In the genomic region with DNA sequence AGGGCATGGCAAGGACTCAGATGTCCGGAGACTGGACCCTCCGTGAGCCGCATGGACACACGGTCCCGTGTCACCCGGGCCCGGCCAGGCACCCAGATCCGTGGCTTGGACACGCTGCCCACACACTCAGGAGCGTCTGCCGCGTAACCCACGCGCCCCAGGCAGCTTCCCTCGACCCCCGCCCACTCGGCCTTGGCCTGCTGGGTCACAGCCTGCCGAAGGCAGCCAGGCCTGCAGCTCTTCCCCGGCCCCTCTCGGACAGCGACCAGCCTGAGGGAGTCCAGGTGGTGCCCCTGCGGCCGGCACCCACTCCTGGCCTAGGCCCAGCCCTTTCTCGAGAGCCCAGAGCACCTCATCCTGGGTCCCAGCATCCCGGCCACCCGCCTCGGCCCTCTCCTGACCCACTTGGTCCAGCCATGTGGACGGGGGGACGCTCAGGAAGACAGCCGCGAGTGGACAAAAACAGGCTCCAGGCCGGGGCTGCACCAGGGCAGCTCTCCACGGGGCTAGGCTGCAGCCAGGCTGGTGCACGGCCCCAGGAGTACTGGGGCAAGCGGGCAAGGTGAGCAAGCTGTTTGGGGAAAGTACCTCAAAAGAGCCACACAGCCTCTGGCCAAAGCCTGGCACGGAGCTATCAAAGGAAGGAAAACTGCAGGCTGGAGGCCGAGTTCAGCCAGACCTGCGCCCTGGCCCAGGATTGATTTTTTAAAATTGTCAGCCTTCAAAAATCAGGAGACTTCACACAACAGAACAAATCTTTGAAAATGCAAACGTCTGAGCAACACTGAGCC, we compare ENCODE assay signal across 14 cellular contexts. TPM values are rescaled to one million over a fixed set of nuclear protein-coding genes. Genes with fewer than 3 reads are reported as not detected.
A peak's percentile ranks its signal among the peaks of the same experiment; 100 is the strongest.
DNase-seq lines count a peak whose midpoint lies in the region; ATAC-seq and TF ChIP-seq lines count a peak whose summit lies in the region.
"Had no signal": no experiment of that assay in that cellular context is flagged by ENCODE, and none has a peak within 500 bp of the region (broad histone marks: within the 10 kb centered on the region; RNA-seq: fewer than 3 reads in every experiment).

No MANE protein-coding gene starts in this region.

- peak overlapping the region; percentile 63; the same call in 1 of the 2 replicates for H3K9ac ChIP-seq in BLaER1
- no peak overlapping the region for H3K9ac ChIP-seq in endodermal cell (ENCODE audit: extremely low read depth, low read length, poor library complexity, severe bottlenecking)
- no peak overlapping the region for H3K9ac ChIP-seq in neural progenitor cell
- H3K9ac ChIP-seq: KMS-11 had no signal

- no peak overlapping the region for H2AFZ ChIP-seq in neural progenitor cell (replicated peaks)

- peak overlapping the region; percentile 90 for H3K4me2 ChIP-seq in BLaER1
- no peak overlapping the region for H3K4me2 ChIP-seq in neural progenitor cell
- H3K4me2 ChIP-seq: KMS-11 had no signal

- no peak for ATAC-seq in GM19452 (IDR thresholded peaks at IDR 0.05; ENCODE audit: unreplicated experiment)
- ATAC-seq: Right ventricle myocardium inferior had no signal

- H3K27me3 Mint-ChIP-seq in endodermal cell (ENCODE audit: insufficient read depth) (no peaks in the 10 kb centered on the region), neural progenitor cell (ENCODE audit: insufficient read depth, low read depth) (peaks cover 2% of the 10 kb centered on the region)

- DNase-seq in HL-60 (ENCODE audit: low read depth in 1 of 2, low spot score in 1 of 2) = no peak
- DNase-seq in endodermal cell = no peak
- DNase-seq in neural progenitor cell (ENCODE audit: low spot score) = no peak
- no peak for DNase-seq in sigmoid colon
- DNase-seq in NCI-H1694 (lab: John Stamatoyannopoulos, UW) = no peak
- DNase-seq in anterior cingulate cortex (lab: John Stamatoyannopoulos, UW) = no peak
- DNase-seq: AML-193, Peyer's patch had no signal

- peaks cover 85% of the 10 kb centered on the region for H3K36me3 ChIP-seq in BLaER1
- H3K36me3 ChIP-seq in endodermal cell (ENCODE audit: control insufficient read depth, insufficient read depth, low read length) = peaks cover 4% of the 10 kb centered on the region
- no peaks in the 10 kb centered on the region for H3K36me3 ChIP-seq in neural progenitor cell
- peaks cover 4 to 51% (median 20%) of the 10 kb centered on the region in 4 donors for H3K36me3 ChIP-seq in sigmoid colon

- no peak for TF ChIP-seq EP300 in sigmoid colon (IDR thresholded peaks at IDR 0.05)

- no peak overlapping the region for H3K4me3 ChIP-seq in BLaER1
- H3K4me3 ChIP-seq in HL-60 (replicated peaks; ENCODE audit: insufficient read depth, low read length) = no peak overlapping the region
- no peak overlapping the region for H3K4me3 ChIP-seq in endodermal cell (ENCODE audit: low read length)
- H3K4me3 ChIP-seq in neural progenitor cell = no peak overlapping the region
- no peak overlapping the region for H3K4me3 ChIP-seq in sigmoid colon
- H3K4me3 ChIP-seq: Peyer's patch, SJSA1 had no signal

- TF ChIP-seq CTCF in HL-60 (IDR thresholded peaks at IDR 0.05; ENCODE audit: insufficient read depth, low read length) (no peak), endodermal cell (conservative IDR thresholded peaks at IDR 0.05) (no peak), neural progenitor cell (IDR thresholded peaks at IDR 0.05) (no peak), sigmoid colon (IDR thresholded peaks at IDR 0.05) (no peak)

- H3K36me3 Mint-ChIP-seq in endodermal cell (ENCODE audit: low read depth) (peaks cover 10% of the 10 kb centered on the region), neural progenitor cell (peaks cover 2% of the 10 kb centered on the region)

- peaks cover 8% of the 10 kb centered on the region for H3K4me1 Mint-ChIP-seq in endodermal cell
- H3K4me1 Mint-ChIP-seq in neural progenitor cell = peaks cover 15% of the 10 kb centered on the region

- H3K27me3 ChIP-seq in BLaER1 (no peaks in the 10 kb centered on the region), HL-60 (ENCODE audit: insufficient read depth, poor library complexity, severe bottlenecking) (no peaks in the 10 kb centered on the region), endodermal cell (ENCODE audit: control insufficient read depth, insufficient read depth, low read length, poor library complexity, severe bottlenecking) (no peaks in the 10 kb centered on the region), neural progenitor cell (no peaks in the 10 kb centered on the region), sigmoid colon (no peaks in the 10 kb centered on the region)
- H3K27me3 ChIP-seq: Peyer's patch, SJSA1 had no signal

- H3K27ac ChIP-seq in BLaER1 (peak overlapping the region; percentile 80; the same call in 1 of the 2 replicates), HL-60 (replicated peaks) (peak overlapping the region; percentile 89), endodermal cell (ENCODE audit: low read depth, low read length) (peak overlapping the region; percentile 49), neural progenitor cell (no peak overlapping the region), sigmoid colon (no peak overlapping the region)
- H3K27ac ChIP-seq: KMS-11, Peyer's patch, SJSA1 had no signal

- H4K20me1 ChIP-seq in BLaER1 (peaks cover 100% of the 10 kb centered on the region), neural progenitor cell (ENCODE audit: low read depth) (peaks cover 90% of the 10 kb centered on the region)

- peaks cover 3% of the 10 kb centered on the region for H3F3A ChIP-seq in neural progenitor cell (ENCODE audit: low read depth)

- WGBS in endodermal cell (ENCODE audit: insufficient coverage in 1 of 2, insufficient read length in 1 of 2), 2 experiments = 94 to 95% methylated on average over 24 to 39 of the region's 39 CpGs
- 87 to 90% methylated on average over 39 of the region's 39 CpGs for WGBS in sigmoid colon, 2 donors

- H3K9me3 Mint-ChIP-seq in endodermal cell (no peaks in the 10 kb centered on the region), neural progenitor cell (no peaks in the 10 kb centered on the region)
- H3K9me3 Mint-ChIP-seq: CD14-positive monocyte had no signal

- H3K4me3 Mint-ChIP-seq in endodermal cell (no peak overlapping the region), neural progenitor cell (no peak overlapping the region)
- H3K4me3 Mint-ChIP-seq: CD14-positive monocyte had no signal

- intact Hi-C loops in sigmoid colon (cut with DNase I) = no loop called here

- no peak overlapping the region for H3K27ac Mint-ChIP-seq in endodermal cell
- peak overlapping the region; percentile 29 for H3K27ac Mint-ChIP-seq in neural progenitor cell

- peaks cover 26% of the 10 kb centered on the region for H3K79me2 ChIP-seq in neural progenitor cell (ENCODE audit: low read depth)

- TF ChIP-seq POLR2A in sigmoid colon (IDR thresholded peaks at IDR 0.05) = no peak

- peaks cover 96% of the 10 kb centered on the region for H3K4me1 ChIP-seq in BLaER1
- peaks cover 5% of the 10 kb centered on the region for H3K4me1 ChIP-seq in endodermal cell (ENCODE audit: control insufficient read depth, insufficient read depth, low read length)
- H3K4me1 ChIP-seq in neural progenitor cell = peaks cover 5% of the 10 kb centered on the region
- H3K4me1 ChIP-seq in sigmoid colon = peaks cover 0 to 81% (median 73%) of the 10 kb centered on the region in 4 donors

- H3K9me3 ChIP-seq in BLaER1 (no peaks in the 10 kb centered on the region), endodermal cell (ENCODE audit: control insufficient read depth, low read length) (no peaks in the 10 kb centered on the region), neural progenitor cell (ENCODE audit: low read depth) (no peaks in the 10 kb centered on the region), sigmoid colon (no peaks in the 10 kb centered on the region)
- H3K9me3 ChIP-seq: Peyer's patch, SJSA1 had no signal

RNA-seq across cellular contexts. Expression of a gene that starts 6.5 kb away (rescaled TPM):
- total RNA-seq in endodermal cell (100 to 1,000 TPM; 133 to 152 TPM), neural progenitor cell (ENCODE audit: low replicate concordance) (67.2 and 92.4 TPM in 2 replicates), sigmoid colon (100 to 1,000 TPM; 109 to 180 (median 126) TPM)
- polyA plus RNA-seq in endodermal cell (2013, experiment 1 of 2) = 103 TPM
- 95.5 TPM for polyA plus RNA-seq in endodermal cell (2013, experiment 2 of 2)
- polyA plus RNA-seq in sigmoid colon = 100 to 1,000 TPM in 2 of 3 donors, 10 to 100 TPM in 1; 86.2 to 116 (median 102) TPM

RNA-seq across cellular contexts. Expression of a gene that starts 11.8 kb away (rescaled TPM):
- 1 to 10 TPM; 7.7 to 8.4 TPM for total RNA-seq in endodermal cell
- 2.4 TPM for polyA plus RNA-seq in endodermal cell (2013, experiment 1 of 2)
- polyA plus RNA-seq in endodermal cell (2013, experiment 2 of 2) = 2.6 TPM
- total RNA-seq in neural progenitor cell (ENCODE audit: low replicate concordance) = 0.41 and 1.1 TPM in 2 replicates
- total RNA-seq in sigmoid colon = 1 to 10 TPM; 1.5 to 5.3 (median 3.5) TPM
- polyA plus RNA-seq in sigmoid colon = 1 to 10 TPM; 4.2 to 5.5 (median 4.6) TPM

RNA-seq across cellular contexts. Expression of a gene that starts 36.1 kb away (rescaled TPM):
- total RNA-seq in endodermal cell (10 to 100 TPM; 82.5 to 87.3 TPM), neural progenitor cell (ENCODE audit: low replicate concordance) (139 and 231 TPM in 2 replicates), sigmoid colon (100 to 1,000 TPM; 235 to 512 (median 367) TPM)
- polyA plus RNA-seq in endodermal cell (2013, experiment 1 of 2) = 89.7 TPM
- 92.2 TPM for polyA plus RNA-seq in endodermal cell (2013, experiment 2 of 2)
- polyA plus RNA-seq in sigmoid colon = 100 to 1,000 TPM; 124 to 227 (median 200) TPM

Comparison
In these comparisons a context has a peak if more than half of its experiments do, and no peak if none do; other contexts are left out.
1. H3K27ac ChIP-seq: peak in BLaER1 (single experiment), HL-60 (single experiment) and endodermal cell (single experiment); none in neural progenitor cell (single experiment) and sigmoid colon (0 of 4).